ENCODE assay signal across 11 cellular contexts in genomic region chr6:53250761-53251672, GRCh38.
DNase-seq lines count a peak whose midpoint lies in the region; ATAC-seq and TF ChIP-seq lines count a peak whose summit lies in the region.
"Had no signal": no experiment of that assay in that cellular context is flagged by ENCODE, and none has a peak within 500 bp of the region (broad histone marks: within the 10 kb centered on the region; RNA-seq: fewer than 3 reads in every experiment).

No MANE protein-coding gene starts in this region.

- ATAC-seq in activated B cell treated with CpG ODN at 0.5 μM for 24 hours (ENCODE audit: low read depth): no peak

- H3K36me3 ChIP-seq in fibroblast of lung (ENCODE audit: control insufficient read depth, insufficient read depth, low read length): no peaks in the 10 kb centered on the region
- no peaks in the 10 kb centered on the region for H3K36me3 ChIP-seq in stomach
- H3K36me3 ChIP-seq: BE2C had no signal

- no peaks in the 10 kb centered on the region for H3K27me3 Mint-ChIP-seq in activated B cell treated with CpG ODN at 0.5 μM for 24 hours

- H3K9ac ChIP-seq in fibroblast of lung (ENCODE audit: insufficient read depth, low read length): no peak overlapping the region

- POLR2A ChIA-PET in activated B cell treated with CpG ODN at 0.5 μM for 24 hours (lab: Charles Lee): interaction anchor here (0.6 to 1.3 kb wide), 4 partner anchors 10 to 96 kb away, joined by 3 to 5 read pairs (median 4); no protein-coding TSS in a partner anchor

- H2AFZ ChIP-seq in fibroblast of lung (ENCODE audit: low read length): no peak overlapping the region

- no peaks in the 10 kb centered on the region for H4K20me1 ChIP-seq in fibroblast of lung (ENCODE audit: control insufficient read depth, extremely low read depth, insufficient read depth, low read length)

- H3K27me3 ChIP-seq in fibroblast of lung (ENCODE audit: control insufficient read depth, insufficient read depth, low read length) (no peaks in the 10 kb centered on the region), stomach (no peaks in the 10 kb centered on the region)
- H3K27me3 ChIP-seq: BE2C had no signal

- WGBS in stomach, 5 donors: 59 to 64% (median 59%) methylated on average over 5 of the region's 5 CpGs

- H3K4me1 ChIP-seq in fibroblast of lung (ENCODE audit: control insufficient read depth, extremely low read depth, insufficient read depth, low read length): no peaks in the 10 kb centered on the region
- no peaks in the 10 kb centered on the region for H3K4me1 ChIP-seq in stomach
- H3K4me1 ChIP-seq: BE2C had no signal

- no peak overlapping the region for H3K4me2 ChIP-seq in fibroblast of lung (ENCODE audit: extremely low read depth, insufficient read depth, low read length)

- H3K27ac Mint-ChIP-seq in activated B cell treated with CpG ODN at 0.5 μM for 24 hours: peak overlapping the region; percentile 88

- H3K27ac ChIP-seq in fibroblast of lung (ENCODE audit: insufficient read depth, low read length) (no peak overlapping the region), stomach (no peak overlapping the region)
- H3K27ac ChIP-seq: HL-60 had no signal

- H3K4me3 ChIP-seq in AG09309 (ENCODE audit: control insufficient read depth, low read depth, low read length): no peak overlapping the region
- H3K4me3 ChIP-seq in fibroblast of lung (replicated peaks in 1 of 4; ENCODE audit: control extremely low read depth in 1 of 4, insufficient read depth in 1 of 4, low read depth in 3 of 4, low read length in 4 of 4): no peak overlapping the region
- H3K4me3 ChIP-seq in stomach: no peak overlapping the region

- no peak for TF ChIP-seq EP300 in stomach (IDR thresholded peaks at IDR 0.05)

- H3K79me2 ChIP-seq in fibroblast of lung (ENCODE audit: control insufficient read depth, insufficient read depth, low read length): no peaks in the 10 kb centered on the region

- H3K9me3 ChIP-seq in fibroblast of lung (ENCODE audit: control insufficient read depth, insufficient read depth, low read depth, low read length) (no peaks in the 10 kb centered on the region), stomach (no peaks in the 10 kb centered on the region)
- H3K9me3 ChIP-seq: BE2C had no signal

- CTCF ChIA-PET in activated B cell treated with CpG ODN at 0.5 μM for 24 hours (lab: Charles Lee): interaction anchor here (1.2 to 2.0 kb wide), 3 partner anchors 22 to 79 kb away, joined by 3 to 7 read pairs (median 6); no protein-coding TSS in a partner anchor

- intact Hi-C loops in activated B cell treated with CpG ODN at 0.5 μM for 24 hours (cut with micrococcal nuclease): loop anchor here (2.0 to 10.0 kb wide), 4 partner anchors 14 to 256 kb away; partner anchors contain the start of gene GSTA4
- intact Hi-C loops in stomach (cut with DNase I; ENCODE audit: low total_unique reads): no loop called here

- peaks cover 9% of the 10 kb centered on the region for H3K36me3 Mint-ChIP-seq in activated B cell treated with CpG ODN at 0.5 μM for 24 hours (ENCODE audit: low read depth)

- no peak for TF ChIP-seq CTCF in AG09309 (IDR thresholded peaks at IDR 0.05; ENCODE audit: control insufficient read depth, insufficient read depth, low read depth, low read length, missing control alignments)
- TF ChIP-seq CTCF in activated B cell treated with CpG ODN at 0.5 μM for 24 hours (IDR thresholded peaks at IDR 0.05): no peak
- no peak for TF ChIP-seq CTCF in fibroblast of lung (conservative IDR thresholded peaks at IDR 0.05 in 1 of 2, IDR thresholded peaks at IDR 0.05 in 1 of 2; ENCODE audit: low read depth in 1 of 2, low read length in 2 of 2)
- TF ChIP-seq CTCF in stomach (IDR thresholded peaks at IDR 0.05): no peak

- peaks cover 82% of the 10 kb centered on the region for H3K4me1 Mint-ChIP-seq in activated B cell treated with CpG ODN at 0.5 μM for 24 hours

- DNase-seq in AG09309 (ENCODE audit: low read depth) (peak; percentile 41), activated B cell treated with CpG ODN at 0.5 μM for 24 hours (no peak), fibroblast of lung (ENCODE audit: low read depth in 2 of 2) (peak; percentile 21 to 39), middle frontal gyrus (ENCODE audit: extremely low spot score, low spot score) (peak; percentile 40), HuH-7 (ENCODE audit: low spot score) (no peak), erythroblast (lab: John Stamatoyannopoulos, UW) (no peak), NCI-H82 treated with DMSO at 0.1 percent for 48 hours (lab: John Stamatoyannopoulos, UW; ENCODE audit: unreplicated experiment) (no peak), stomach (no peak)
- DNase-seq: BE2C, NCI-H1105 had no signal

- H3K9me3 Mint-ChIP-seq in activated B cell treated with CpG ODN at 0.5 μM for 24 hours: no peaks in the 10 kb centered on the region

- TF ChIP-seq POLR2A in erythroblast (IDR thresholded peaks at IDR 0.05; ENCODE audit: low read length): no peak
- no peak for TF ChIP-seq POLR2A in stomach (IDR thresholded peaks at IDR 0.05)

- no peak overlapping the region for H3K4me3 Mint-ChIP-seq in activated B cell treated with CpG ODN at 0.5 μM for 24 hours

Comparison
In these comparisons a context has a peak if more than half of its experiments do, and no peak if none do; other contexts are left out.
1. DNase-seq: peak in AG09309 (single experiment), fibroblast of lung (2 of 2) and middle frontal gyrus (single experiment); none in activated B cell treated with CpG ODN at 0.5 μM for 24 hours (single experiment), HuH-7 (single experiment), erythroblast (0 of 2), NCI-H82 treated with DMSO at 0.1 percent for 48 hours (single experiment) and stomach (single experiment).